16 cellular contexts compared by ENCODE assay signal in the genomic region with DNA sequence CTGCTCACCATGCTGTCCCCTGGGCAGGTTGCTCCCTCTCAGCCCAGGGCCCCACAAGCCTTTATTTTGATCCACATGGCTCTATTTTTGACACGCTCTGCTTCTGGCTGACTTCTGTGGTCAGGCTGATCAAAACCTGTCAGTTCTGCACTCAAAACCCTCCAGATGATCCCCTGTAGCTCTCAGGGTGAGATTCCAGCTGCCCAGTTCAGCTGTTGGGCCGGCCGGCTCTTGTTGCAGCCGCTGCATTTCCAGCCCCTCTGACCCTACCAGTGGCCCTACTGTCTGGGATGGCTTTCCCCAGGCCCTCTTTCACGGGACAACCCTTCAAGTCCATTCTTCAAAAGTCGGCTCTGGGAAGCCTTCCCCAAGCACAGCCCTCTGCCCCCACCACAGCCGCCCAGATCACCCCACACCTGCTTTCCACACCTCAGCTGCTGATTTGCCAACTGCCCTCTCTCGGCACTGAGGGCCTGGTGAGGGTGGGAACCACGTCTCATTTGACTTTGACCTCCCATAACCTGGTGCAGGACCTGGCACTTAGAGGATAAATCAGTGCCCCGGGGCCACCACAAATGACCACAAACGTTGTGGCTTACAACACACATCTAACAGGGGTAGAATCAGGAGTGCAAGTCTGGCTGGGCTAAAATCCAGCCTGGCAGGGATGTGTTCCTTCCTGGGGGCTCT. TPM values are rescaled to one million over a fixed set of nuclear protein-coding genes. Genes with fewer than 3 reads are reported as not detected.
"Had no signal": no experiment of that assay in that cellular context is flagged by ENCODE, and none has a peak within 500 bp of the region (broad histone marks: within the 10 kb centered on the region; RNA-seq: fewer than 3 reads in every experiment).

No MANE protein-coding gene starts in this region.

- DNase-seq: activated B cell treated with CpG ODN at 0.5 μM for 24 hours; activated CD4-positive, alpha-beta T cell treated with anti-CD3 and anti-CD28 coated beads for 48 hours; activated CD8-positive, alpha-beta memory T cell treated with anti-CD3 and anti-CD28 coated beads, Interleukin-2, amount 50 U/mL, for 48 hours; activated gamma-delta T cell; activated T-cell treated with anti-CD3 and anti-CD28 coated beads, Interleukin-2, amount 50 U/mL, for 72 hours; central memory CD4-positive, alpha-beta T cell; effector CD8-positive, alpha-beta T cell; foreskin keratinocyte; naive B cell; stimulated activated naive B cell treated with anti-CD40 and anti-IgM and Interleukin-4, amounts not matched to agents 10 μg/mL and 1 μg/mL and 100 μg/mL, for 72 hours had no signal

- H3K9ac ChIP-seq: parathyroid adenoma had no signal

- H2AFZ ChIP-seq: parathyroid adenoma had no signal

- H3K79me2 ChIP-seq: parathyroid adenoma had no signal

- ATAC-seq: activated naive CD4-positive, alpha-beta T cell treated with anti-CD3 and anti-CD28 coated beads, Interleukin-2, amount 50 U/mL, for 72 hours; activated T-cell treated with anti-CD3 and anti-CD28 coated beads, Interleukin-2, amount 50 U/mL, for 72 hours; foreskin keratinocyte; stimulated activated naive B cell treated with anti-CD40 and anti-IgM and Interleukin-4, amounts not matched to agents 10 μg/mL and 1 μg/mL and 100 μg/mL, for 72 hours had no signal

- H3K4me1 ChIP-seq: parathyroid adenoma had no signal

- H3K4me3 ChIP-seq: lung had no signal

- H3K27ac ChIP-seq: foreskin keratinocyte, parathyroid adenoma had no signal

RNA-seq across cellular contexts. Expression of a gene that starts 16.3 kb away (rescaled TPM):
- total RNA-seq: activated B cell treated with CpG ODN at 0.5 μM for 24 hours; activated naive CD4-positive, alpha-beta T cell treated with anti-CD3 and anti-CD28 coated beads, Interleukin-2, amount 50 U/mL, for 72 hours; activated T-cell treated with anti-CD3 and anti-CD28 coated beads, Interleukin-2, amount 50 U/mL, for 72 hours; renal cortical epithelial cell; subcutaneous adipose tissue; T-helper 2 cell treated with Interferon-gamma antibody and Interleukin-4, amounts not matched to agents 100 ng/mL and 5 ng/mL, for 36 hours had no signal
